Comparison of ENCODE assay signal across 8 cellular contexts in the genomic region with DNA sequence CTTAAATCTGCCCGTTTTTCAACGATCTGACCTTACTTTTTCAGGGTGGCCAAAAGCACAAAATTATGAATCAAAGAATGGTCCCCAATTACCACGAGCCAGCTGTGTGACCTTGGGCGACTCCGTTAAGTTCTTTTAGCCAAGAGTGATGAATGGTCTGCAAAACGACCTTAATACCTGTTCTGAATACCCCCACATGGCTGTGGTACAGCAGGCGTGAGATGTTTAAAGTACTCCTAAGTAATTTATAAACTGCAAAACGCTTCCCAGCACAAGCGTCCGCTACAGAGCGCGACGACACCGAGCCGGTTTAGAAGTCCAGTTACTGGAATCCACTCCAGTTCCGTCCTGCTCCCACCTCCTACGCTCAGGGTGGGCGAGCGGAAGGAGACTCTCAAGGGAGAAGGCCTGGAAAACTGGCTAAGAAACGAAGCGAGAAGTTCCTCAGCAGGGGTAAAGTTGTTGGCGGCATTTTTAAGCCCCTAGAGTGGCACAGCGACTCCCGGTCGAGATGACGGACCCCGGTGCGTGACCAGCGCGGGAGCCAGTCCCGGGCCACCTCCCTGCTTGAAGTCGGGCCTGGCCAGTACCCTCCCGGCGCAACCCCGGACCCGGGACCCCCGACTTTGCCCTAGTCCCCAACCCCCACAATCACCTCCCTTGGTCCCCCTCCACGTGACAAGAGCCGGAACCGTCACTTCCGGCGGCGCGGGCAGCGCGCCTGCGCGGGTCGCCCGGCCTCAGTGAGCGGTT. TPM values are rescaled to one million over a fixed set of nuclear protein-coding genes. Genes with fewer than 3 reads are reported as not detected.
DNase-seq lines count a peak whose midpoint lies in the region; ATAC-seq and TF ChIP-seq lines count a peak whose summit lies in the region.

No MANE protein-coding gene starts in this region.

- H3K27ac ChIP-seq in HUES64 (ENCODE audit: low read depth, low read length), result peak overlapping the region; percentile 93

- H3K4me1 ChIP-seq in HUES64 (ENCODE audit: insufficient read depth, low read length), result peaks cover 23% of the 10 kb centered on the region

- DNase-seq in DMS53 (lab: John Stamatoyannopoulos, UW) (peak; percentile 83), RPMI8226 (peak; percentile 78), fibroblast of the conjunctiva (ENCODE audit: low read depth) (peak; percentile 69), nephron progenitor cell (peak; percentile 77)
- DNase-seq in activated effector memory CD4-positive, alpha-beta T cell treated with anti-CD3 and anti-CD28 coated beads, Interleukin-2, amount 50 U/mL, for 16 hours, result peak; percentile 95

- peak overlapping the region; percentile 97 for H3K9ac ChIP-seq in HUES64 (ENCODE audit: low read depth, low read length)

- peak overlapping the region; percentile 83 for H3K4me3 ChIP-seq in HUES64 (ENCODE audit: low read length)

- H3K9me3 Mint-ChIP-seq in nephron progenitor cell, result no peaks in the 10 kb centered on the region
- H3K9me3 Mint-ChIP-seq in stimulated activated naive CD8-positive, alpha-beta T cell treated with anti-CD3 and anti-CD28 coated beads, Interleukin-15, Interleukin-2, amounts not matched to agents 100 ng/mL and 50 ng/mL, for 24 hours, result no peaks in the 10 kb centered on the region

- peak overlapping the region; percentile 92 for H3K4me3 Mint-ChIP-seq in nephron progenitor cell
- H3K4me3 Mint-ChIP-seq in stimulated activated naive CD8-positive, alpha-beta T cell treated with anti-CD3 and anti-CD28 coated beads, Interleukin-15, Interleukin-2, amounts not matched to agents 100 ng/mL and 50 ng/mL, for 24 hours, result peak overlapping the region; percentile 92

- peak; percentile 55 for ATAC-seq in GM21515 (IDR thresholded peaks at IDR 0.05; ENCODE audit: unreplicated experiment)

- no peaks in the 10 kb centered on the region for H3K36me3 ChIP-seq in HUES64 (ENCODE audit: insufficient read depth, low read length)

- WGBS in HUES64, result 1% methylated on average over 51 of the region's 51 CpGs

- H3K9me3 ChIP-seq in HUES64 (ENCODE audit: insufficient read depth, low read depth, low read length), result no peaks in the 10 kb centered on the region

- H3K27me3 ChIP-seq in HUES64 (ENCODE audit: insufficient read depth, low read length), result no peaks in the 10 kb centered on the region

- H3K27me3 Mint-ChIP-seq in nephron progenitor cell (ENCODE audit: low read depth, poor library complexity), result peaks cover 6% of the 10 kb centered on the region
- no peaks in the 10 kb centered on the region for H3K27me3 Mint-ChIP-seq in stimulated activated naive CD8-positive, alpha-beta T cell treated with anti-CD3 and anti-CD28 coated beads, Interleukin-15, Interleukin-2, amounts not matched to agents 100 ng/mL and 50 ng/mL, for 24 hours

- no peak for TF ChIP-seq CTCF in nephron progenitor cell (IDR thresholded peaks at IDR 0.05)

- peaks cover 13% of the 10 kb centered on the region for H3K4me1 Mint-ChIP-seq in nephron progenitor cell
- H3K4me1 Mint-ChIP-seq in stimulated activated naive CD8-positive, alpha-beta T cell treated with anti-CD3 and anti-CD28 coated beads, Interleukin-15, Interleukin-2, amounts not matched to agents 100 ng/mL and 50 ng/mL, for 24 hours (ENCODE audit: low read depth), result peaks cover 43% of the 10 kb centered on the region

- no peaks in the 10 kb centered on the region for H3K36me3 Mint-ChIP-seq in nephron progenitor cell (ENCODE audit: low read depth)
- no peaks in the 10 kb centered on the region for H3K36me3 Mint-ChIP-seq in stimulated activated naive CD8-positive, alpha-beta T cell treated with anti-CD3 and anti-CD28 coated beads, Interleukin-15, Interleukin-2, amounts not matched to agents 100 ng/mL and 50 ng/mL, for 24 hours (ENCODE audit: low read depth)

- H3K27ac Mint-ChIP-seq in nephron progenitor cell, result peak overlapping the region; percentile 100
- peak overlapping the region; percentile 98 for H3K27ac Mint-ChIP-seq in stimulated activated naive CD8-positive, alpha-beta T cell treated with anti-CD3 and anti-CD28 coated beads, Interleukin-15, Interleukin-2, amounts not matched to agents 100 ng/mL and 50 ng/mL, for 24 hours

RNA-seq across cellular contexts. Expression of gene BMP2K, which starts 0.7 kb away (rescaled TPM):
- polyA plus RNA-seq in HUES64 (2013, experiment 1 of 2), result 16.4 TPM
- 15.3 TPM for polyA plus RNA-seq in HUES64 (2013, experiment 2 of 2)

Comparison
In these comparisons a context has a peak if more than half of its experiments do, and no peak if none do; other contexts are left out.
1. Peak in every context shown above with its lines: DNase-seq, ATAC-seq, H3K4me3 ChIP-seq and H3K27ac ChIP-seq.